ENCODE assay signal across 19 cellular contexts in genomic region chr3:99548674-99549073, GRCh38.
A peak's percentile ranks its signal among the peaks of the same experiment; 100 is the strongest.
DNase-seq lines count a peak whose midpoint lies in the region; ATAC-seq and TF ChIP-seq lines count a peak whose summit lies in the region.
"Had no signal": no experiment of that assay in that cellular context is flagged by ENCODE, and none has a peak within 500 bp of the region (broad histone marks: within the 10 kb centered on the region; RNA-seq: fewer than 3 reads in every experiment).

No MANE protein-coding gene starts in this region.

- DNase-seq in Right ventricle myocardium superior (no peak), cardiac septum (ENCODE audit: low spot score) (no peak), fibroblast of pulmonary artery (ENCODE audit: low read depth) (peak; percentile 27), iris pigment epithelial cell (ENCODE audit: low read depth) (peak; percentile 53), 8988T (no peak), NCI-H748 (lab: John Stamatoyannopoulos, UW; ENCODE audit: unreplicated experiment) (no peak), RKO (ENCODE audit: low spot score) (no peak)
- DNase-seq: CD4-positive, alpha-beta memory T cell; DMS53; GOT3; NCI-H1105 treated with DMSO at 0.1 percent for 48 hours; NCI-H1694 treated with DMSO at 0.1 percent for 48 hours; NCI-H510A; NCI-H774; OCI-M1 had no signal

- ATAC-seq in Right ventricle myocardium superior (ENCODE audit: poor library complexity): peak; percentile 46
- ATAC-seq: A549, HCT116, K562 had no signal

- no peak for TF ChIP-seq CTCF in fibroblast of pulmonary artery (IDR thresholded peaks at IDR 0.05; ENCODE audit: low read length, missing control alignments)

- intact Hi-C loops in Right ventricle myocardium superior (cut with DNase I) (no loop called here), cardiac septum (cut with DNase I) (loop anchor here (5.0 kb wide), 1 partner anchor 99 kb away; no protein-coding TSS in a partner anchor)

- no peak overlapping the region for H3K4me3 ChIP-seq in fibroblast of pulmonary artery (replicated peaks; ENCODE audit: low read depth, low read length)
- H3K4me3 ChIP-seq: A549, BLaER1, K562 had no signal

Comparison
In these comparisons a context has a peak if more than half of its experiments do, and no peak if none do; other contexts are left out.
1. DNase-seq: peak in fibroblast of pulmonary artery (single experiment) and iris pigment epithelial cell (single experiment); none in Right ventricle myocardium superior (single experiment), cardiac septum (single experiment), 8988T (single experiment), NCI-H748 (single experiment) and RKO (single experiment).